In genomic region chr5:154253807-154254206, GRCh38 we compare ENCODE assay signal across 27 cellular contexts.
"Had no signal": no experiment of that assay in that cellular context is flagged by ENCODE, and none has a peak within 500 bp of the region (broad histone marks: within the 10 kb centered on the region; RNA-seq: fewer than 3 reads in every experiment).

No MANE protein-coding gene starts in this region.

- ATAC-seq: naive thymus-derived CD8-positive, alpha-beta T cell; pancreas; right cardiac atrium; sciatic nerve; stimulated activated effector memory CD8-positive, alpha-beta T cell treated with anti-CD3 and anti-CD28 coated beads, Interleukin-12 subunit alpha, Interleukin-12 subunit beta, amount 100 ng/mL, for 72 hours had no signal

- H3K9me3 Mint-ChIP-seq: type B pancreatic cell had no signal

- H3K27ac ChIP-seq: left ventricle myocardium inferior, pancreas, prostate gland, skin epidermis, suprapubic skin, thoracic aorta, tibial artery, uterus had no signal

- H3K9me3 ChIP-seq: left ventricle myocardium inferior, pancreas, prostate gland, suprapubic skin, thoracic aorta, tibial artery, uterus had no signal

- H3K36me3 ChIP-seq: left ventricle myocardium inferior, pancreas, prostate gland, suprapubic skin, thoracic aorta, tibial artery, uterus had no signal

- H3K4me3 ChIP-seq: left ventricle myocardium inferior, lung, pancreas, prostate gland, skin epidermis, suprapubic skin, thoracic aorta, tibial artery, uterus had no signal

- H3K27me3 ChIP-seq: pancreas, suprapubic skin, tibial artery, uterus had no signal

- H3K27me3 Mint-ChIP-seq: naive thymus-derived CD8-positive, alpha-beta T cell; stimulated activated naive CD8-positive, alpha-beta T cell treated with anti-CD3 and anti-CD28 coated beads, Interleukin-15, Interleukin-2, amounts not matched to agents 100 ng/mL and 50 ng/mL, for 24 hours had no signal

- H3K4me1 ChIP-seq: prostate gland, suprapubic skin, tibial artery, uterus had no signal

- DNase-seq: hypothalamus; islet precursor cell; left ventricle myocardium inferior; naive thymus-derived CD8-positive, alpha-beta T cell; nucleus accumbens; pancreas; posterior cingulate gyrus; retina; right cardiac atrium; stimulated activated CD4-positive, alpha-beta T cell treated with anti-CD3 and anti-CD28 coated beads, Interleukin-12 subunit alpha, Interleukin-12 subunit beta, amount 100 ng/mL, for 4 hours; stimulated activated CD4-positive, alpha-beta T cell treated with anti-CD3 and anti-CD28 coated beads, Interleukin-15, amount 100 ng/mL, for 24 hours; stimulated activated CD4-positive, alpha-beta T cell treated with anti-CD3 and anti-CD28 coated beads, Interleukin-2, amount 100 ng/mL, for 24 hours; stimulated activated CD4-positive, alpha-beta T cell treated with anti-CD3 and anti-CD28 coated beads, Interleukin-4, amount 100 ng/mL, for 1 hour; stimulated activated naive CD4-positive, alpha-beta T cell; tibial artery; uterus had no signal

- H3K4me3 Mint-ChIP-seq: naive thymus-derived CD8-positive, alpha-beta T cell; nephron; neural crest cell; stimulated activated effector memory CD8-positive, alpha-beta T cell treated with anti-CD3 and anti-CD28 coated beads, Interleukin-12 subunit alpha, Interleukin-12 subunit beta, amount 100 ng/mL, for 72 hours; stimulated activated naive CD8-positive, alpha-beta T cell treated with anti-CD3 and anti-CD28 coated beads, Interleukin-15, Interleukin-2, amounts not matched to agents 100 ng/mL and 50 ng/mL, for 24 hours; type B pancreatic cell had no signal

- H3K27ac Mint-ChIP-seq: nephron; stimulated activated effector memory CD8-positive, alpha-beta T cell treated with anti-CD3 and anti-CD28 coated beads, Interleukin-12 subunit alpha, Interleukin-12 subunit beta, amount 100 ng/mL, for 72 hours; stimulated activated naive CD8-positive, alpha-beta T cell treated with anti-CD3 and anti-CD28 coated beads, Interleukin-15, Interleukin-2, amounts not matched to agents 100 ng/mL and 50 ng/mL, for 24 hours; type B pancreatic cell had no signal

- H3K36me3 Mint-ChIP-seq: stimulated activated effector memory CD8-positive, alpha-beta T cell treated with anti-CD3 and anti-CD28 coated beads, Interleukin-12 subunit alpha, Interleukin-12 subunit beta, amount 100 ng/mL, for 72 hours; type B pancreatic cell had no signal
